1 cellular context compared by ENCODE assay signal in genomic region chr18:9000736-9001135, GRCh38.
TF ChIP-seq lines count a peak whose summit lies in the region.

No MANE protein-coding gene starts in this region.

TF ChIP-seq in H1, 55 proteins besides CTCF, POLR2A, EP300 and RAD21:
- TF ChIP-seq PHF8 (conservative IDR thresholded peaks at IDR 0.05; ENCODE audit: low read depth, low read length) = no peak
TF ChIP-seq in H1: peak in this region for 0.
